In the genomic region with DNA sequence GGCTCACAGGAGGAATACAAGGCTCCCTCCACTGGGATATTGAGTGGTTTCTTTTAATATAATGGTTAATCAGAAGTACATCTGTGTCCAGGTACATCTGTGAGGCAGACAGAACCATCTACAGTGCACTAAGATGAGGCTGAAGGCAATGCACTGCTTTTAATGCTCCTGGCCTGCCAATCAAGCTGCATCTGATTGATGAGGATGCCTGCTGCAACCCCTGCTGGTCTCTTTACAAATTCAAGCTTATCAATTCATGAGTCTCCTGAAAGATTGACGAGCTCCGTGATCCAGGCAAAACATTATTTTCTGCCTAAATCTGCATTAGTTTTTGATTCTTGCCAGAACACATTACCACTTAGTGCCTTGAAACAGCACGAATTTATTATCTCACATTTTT, we compare ENCODE assay signal across 3 cellular contexts.
"Had no signal": no experiment of that assay in that cellular context is flagged by ENCODE, and none has a peak within 500 bp of the region (broad histone marks: within the 10 kb centered on the region; RNA-seq: fewer than 3 reads in every experiment).

No MANE protein-coding gene starts in this region.

- H3K4me3 ChIP-seq: GM12878 had no signal

- ATAC-seq: GM12878 had no signal

- DNase-seq: GDM1, GF-D8 had no signal
